In the genomic region with DNA sequence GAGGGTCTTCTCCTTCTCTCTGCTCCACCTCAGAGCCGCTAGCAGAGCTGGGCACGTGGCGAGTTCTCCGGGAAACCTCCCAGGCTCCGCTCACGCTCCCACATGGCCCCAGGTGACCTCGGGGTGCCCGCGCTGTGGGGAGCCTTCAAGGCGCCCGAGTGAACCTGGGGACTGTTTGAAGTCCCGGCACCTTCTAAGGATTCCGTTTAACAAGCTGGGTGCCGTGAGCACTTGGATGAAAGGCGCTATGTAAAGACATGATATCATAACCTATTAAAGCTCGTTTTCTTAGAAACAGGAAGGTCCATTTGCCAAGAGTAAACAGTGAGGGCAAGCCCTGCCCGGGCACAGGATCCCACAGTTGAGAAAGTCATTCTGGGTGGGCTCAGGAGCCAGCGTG, we compare ENCODE assay signal across 1 cellular context.
TF ChIP-seq lines count a peak whose summit lies in the region.

No MANE protein-coding gene starts in this region.

TF ChIP-seq in H1, 55 proteins besides CTCF, POLR2A, EP300 and RAD21:
- TF ChIP-seq BCL11A (IDR thresholded peaks at IDR 0.05; ENCODE audit: low read depth in 2 of 2, low read length in 2 of 2) (no peak), PHF8 (conservative IDR thresholded peaks at IDR 0.05; ENCODE audit: low read depth, low read length) (no peak), EZH2 (IDR thresholded peaks at IDR 0.05; ENCODE audit: low read depth, low read length, severe bottlenecking) (no peak), RXRA (IDR thresholded peaks at IDR 0.05; ENCODE audit: insufficient read depth, low read depth, low read length) (no peak)
